8 cellular contexts compared by ENCODE assay signal in the genomic region with DNA sequence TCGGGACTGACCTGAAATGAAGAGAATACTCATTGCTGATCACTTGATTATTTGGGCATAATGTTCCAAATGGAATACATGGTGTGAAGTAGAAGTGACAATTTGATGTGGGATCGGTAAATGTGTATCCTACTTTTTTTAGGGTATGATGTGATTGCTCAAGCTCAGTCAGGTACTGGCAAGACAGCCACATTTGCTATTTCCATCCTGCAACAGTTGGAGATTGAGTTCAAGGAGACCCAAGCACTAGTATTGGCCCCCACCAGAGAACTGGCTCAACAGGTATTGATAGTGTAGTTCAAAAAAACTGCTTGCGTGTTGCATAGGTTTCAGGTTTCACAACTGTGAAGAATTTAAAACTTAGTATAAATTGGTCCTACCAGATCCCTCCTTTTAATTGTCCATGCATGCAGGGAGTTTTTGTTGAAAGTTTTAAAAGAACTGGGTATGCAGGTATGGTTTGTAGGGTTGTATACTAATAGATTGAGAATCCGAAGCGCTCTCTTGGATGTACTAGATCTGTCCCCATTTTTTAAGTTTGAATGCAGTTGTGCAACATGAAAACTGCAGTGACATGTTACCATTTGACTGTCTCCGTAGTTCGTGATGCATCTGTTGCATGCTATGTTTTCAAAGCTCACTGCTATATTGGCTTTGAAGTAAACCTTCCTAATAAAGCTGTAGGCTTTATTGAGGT. TPM values are rescaled to one million over a fixed set of nuclear protein-coding genes. Genes with fewer than 3 reads are reported as not detected.
A peak's percentile ranks its signal among the peaks of the same experiment; 100 is the strongest.
DNase-seq lines count a peak whose midpoint lies in the region; ATAC-seq and TF ChIP-seq lines count a peak whose summit lies in the region.

No MANE protein-coding gene starts in this region.

- H3K4me1 Mint-ChIP-seq in T-helper 1 cell treated with Interleukin-12 subunit alpha and Interleukin-12 subunit beta and Interleukin-4 antibody, amounts not matched to agents 30 μg/mL and 1 μg/mL, for 36 hours (ENCODE audit: low read depth): peaks cover 51% of the 10 kb centered on the region

- DNase-seq in DMS 273 (lab: John Stamatoyannopoulos, UW; ENCODE audit: unreplicated experiment) (peak; percentile 55), DMS 273 treated with DMSO at 0.1 percent for 48 hours (lab: John Stamatoyannopoulos, UW) (no peak), foreskin keratinocyte (no peak), smooth muscle cell (lab: John Stamatoyannopoulos, UW; ENCODE audit: unreplicated experiment) (no peak), left lobe of liver (ENCODE audit: low spot score) (no peak)

- no peaks in the 10 kb centered on the region for H3K27me3 Mint-ChIP-seq in T-helper 1 cell treated with Interleukin-12 subunit alpha and Interleukin-12 subunit beta and Interleukin-4 antibody, amounts not matched to agents 30 μg/mL and 1 μg/mL, for 36 hours (ENCODE audit: low read depth)

- H3K36me3 Mint-ChIP-seq in T-helper 1 cell treated with Interleukin-12 subunit alpha and Interleukin-12 subunit beta and Interleukin-4 antibody, amounts not matched to agents 30 μg/mL and 1 μg/mL, for 36 hours (ENCODE audit: low read depth): peaks cover 64% of the 10 kb centered on the region

- peak overlapping the region; percentile 99 for H3K9ac ChIP-seq in smooth muscle cell (ENCODE audit: low read depth)

- no peaks in the 10 kb centered on the region for H3K9me3 Mint-ChIP-seq in T-helper 1 cell treated with Interleukin-12 subunit alpha and Interleukin-12 subunit beta and Interleukin-4 antibody, amounts not matched to agents 30 μg/mL and 1 μg/mL, for 36 hours

- no peak overlapping the region for H2AFZ ChIP-seq in smooth muscle cell (ENCODE audit: low read depth)

- H3K27ac Mint-ChIP-seq in T-helper 1 cell treated with Interleukin-12 subunit alpha and Interleukin-12 subunit beta and Interleukin-4 antibody, amounts not matched to agents 30 μg/mL and 1 μg/mL, for 36 hours: peak overlapping the region; percentile 99

- H3K36me3 ChIP-seq in smooth muscle cell (ENCODE audit: low read depth): peaks cover 18% of the 10 kb centered on the region

- H3K27me3 ChIP-seq in foreskin keratinocyte (no peaks in the 10 kb centered on the region), smooth muscle cell (ENCODE audit: low read depth) (no peaks in the 10 kb centered on the region)

- WGBS in smooth muscle cell (ENCODE audit: low lambda C conversion rate): 9% methylated on average over 7 of the region's 7 CpGs

- ATAC-seq in foreskin keratinocyte: no peak
- no peak for ATAC-seq in GM18517 (IDR thresholded peaks at IDR 0.05; ENCODE audit: unreplicated experiment)
- no peak for ATAC-seq in HG02588 (IDR thresholded peaks at IDR 0.05; ENCODE audit: unreplicated experiment)
- no peak for ATAC-seq in left lobe of liver

- peaks cover 58% of the 10 kb centered on the region for H3F3A ChIP-seq in smooth muscle cell (ENCODE audit: low read depth)

- H3K9me3 ChIP-seq in smooth muscle cell (replicated peaks; ENCODE audit: low read depth): no peaks in the 10 kb centered on the region

- TF ChIP-seq CTCF in foreskin keratinocyte (conservative IDR thresholded peaks at IDR 0.05) (no peak), smooth muscle cell (IDR thresholded peaks at IDR 0.05; ENCODE audit: borderline replicate concordance, insufficient read depth, poor library complexity, severe bottlenecking) (no peak)

- H3K4me1 ChIP-seq in foreskin keratinocyte (no peaks in the 10 kb centered on the region), smooth muscle cell (ENCODE audit: low read depth) (peaks cover 37% of the 10 kb centered on the region)

- H3K27ac ChIP-seq in foreskin keratinocyte (peak overlapping the region; percentile 97), smooth muscle cell (ENCODE audit: low read depth) (peak overlapping the region; percentile 99)

- H3K4me3 Mint-ChIP-seq in T-helper 1 cell treated with Interleukin-12 subunit alpha and Interleukin-12 subunit beta and Interleukin-4 antibody, amounts not matched to agents 30 μg/mL and 1 μg/mL, for 36 hours: peak overlapping the region; percentile 97

- peak overlapping the region; percentile 91 for H3K4me2 ChIP-seq in smooth muscle cell

- H3K79me2 ChIP-seq in smooth muscle cell (ENCODE audit: low read depth): peaks cover 40% of the 10 kb centered on the region

- peak overlapping the region; percentile 79 for H3K4me3 ChIP-seq in smooth muscle cell

- peaks cover 64% of the 10 kb centered on the region for H4K20me1 ChIP-seq in smooth muscle cell (ENCODE audit: low read depth)

RNA-seq across cellular contexts. Expression of a gene that starts 1.6 kb away (rescaled TPM):
- total RNA-seq in foreskin keratinocyte (247 and 274 TPM in 2 replicates), smooth muscle cell (438 and 486 TPM in 2 replicates), left lobe of liver (143 TPM)
- polyA plus RNA-seq in foreskin keratinocyte (137 and 167 TPM in 2 replicates), smooth muscle cell (94.8 and 130 TPM in 2 replicates)

RNA-seq across cellular contexts. Expression of a gene that starts 21.3 kb away (rescaled TPM):
- total RNA-seq in foreskin keratinocyte: 68.2 and 71.5 TPM in 2 replicates
- 50.2 and 61.0 TPM in 2 replicates for polyA plus RNA-seq in foreskin keratinocyte
- total RNA-seq in smooth muscle cell: 36.4 and 45.5 TPM in 2 replicates
- polyA plus RNA-seq in smooth muscle cell: 24.8 and 27.8 TPM in 2 replicates
- 7.1 TPM for total RNA-seq in left lobe of liver

RNA-seq across cellular contexts. Expression of a gene that starts 57.5 kb away (rescaled TPM):
- total RNA-seq in foreskin keratinocyte: not detected in 2 replicates
- polyA plus RNA-seq in foreskin keratinocyte: not detected in 2 replicates
- not detected in 2 replicates for total RNA-seq in smooth muscle cell
- polyA plus RNA-seq in smooth muscle cell: not detected in 2 replicates
- not detected for total RNA-seq in left lobe of liver
